Comparison of ENCODE assay signal across 13 cellular contexts in the genomic region with DNA sequence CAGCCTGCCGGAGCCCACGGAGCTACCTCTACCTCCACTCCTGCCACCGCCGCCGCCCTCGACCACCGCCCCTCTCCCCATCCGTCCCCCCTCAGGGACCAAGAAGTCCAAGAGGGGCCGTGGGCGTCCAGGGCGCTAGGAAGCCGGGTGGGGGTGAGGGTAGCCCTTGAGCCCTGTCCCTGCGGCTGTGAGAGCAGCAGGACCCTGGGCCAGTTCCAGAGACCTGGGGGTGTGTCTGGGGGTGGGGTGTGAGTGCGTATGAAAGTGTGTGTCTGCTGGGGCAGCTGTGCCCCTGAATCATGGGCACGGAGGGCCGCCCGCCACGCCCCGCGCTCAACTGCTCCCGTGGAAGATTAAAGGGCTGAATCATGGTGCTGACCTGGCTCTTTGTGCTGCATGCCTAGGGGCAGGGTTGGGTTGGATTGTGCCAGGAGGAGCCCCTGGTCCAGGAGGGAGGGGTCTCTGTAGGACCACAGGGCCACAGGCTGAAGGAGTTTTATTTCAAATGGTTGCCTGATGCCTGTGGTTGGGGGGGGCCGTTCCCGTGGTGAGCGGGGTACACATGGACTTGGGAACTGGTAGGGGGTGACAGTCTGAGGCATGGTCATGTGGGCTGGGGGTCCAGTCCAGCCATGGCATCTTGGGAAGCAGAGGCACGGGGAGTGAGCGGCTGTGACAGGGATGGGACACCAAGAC. TPM values are rescaled to one million over a fixed set of nuclear protein-coding genes. Genes with fewer than 3 reads are reported as not detected.
DNase-seq lines count a peak whose midpoint lies in the region; ATAC-seq, FAIRE-seq and TF ChIP-seq lines count a peak whose summit lies in the region.
"Had no signal": no experiment of that assay in that cellular context is flagged by ENCODE, and none has a peak within 500 bp of the region (broad histone marks: within the 10 kb centered on the region; RNA-seq: fewer than 3 reads in every experiment).

No MANE protein-coding gene starts in this region.

- POLR2A ChIA-PET in K562 (lab: Yijun Ruan, JAX), result interaction anchor here (1.1 kb wide), 1 partner anchor 15 kb away, joined by 3 read pairs; no protein-coding TSS in a partner anchor

- ATAC-seq in K562 (no peak), GM19351 (IDR thresholded peaks at IDR 0.05; ENCODE audit: unreplicated experiment) (no peak), GM21528 (IDR thresholded peaks at IDR 0.05; ENCODE audit: low FRiP score, unreplicated experiment) (no peak), HG02973 (IDR thresholded peaks at IDR 0.05; ENCODE audit: unreplicated experiment) (no peak)
- ATAC-seq in stimulated activated naive B cell treated with anti-CD40 and anti-IgM and Interleukin-4, amounts not matched to agents 10 μg/mL and 1 μg/mL and 100 μg/mL, for 72 hours (replicated peaks), result no peak
- ATAC-seq: foreskin keratinocyte, left lung had no signal

- H3K4me3 ChIP-seq in OCI-LY3 (ENCODE audit: low read length) (peak overlapping the region; percentile 83), K562 (no peak overlapping the region)

- H3K79me2 ChIP-seq in OCI-LY3 (ENCODE audit: low read length) (peaks cover 48% of the 10 kb centered on the region), K562 (ENCODE audit: control insufficient read depth, insufficient read depth, low read length) (peaks cover 6% of the 10 kb centered on the region; the same call in 1 of the 3 replicates)

- H3K4me1 ChIP-seq in OCI-LY3 (ENCODE audit: low read length) (peaks cover 58% of the 10 kb centered on the region), K562 (replicated peaks in 1 of 2; ENCODE audit: control insufficient read depth in 2 of 2, insufficient read depth in 2 of 2, low read length in 2 of 2) (peaks cover 16 to 73% of the 10 kb centered on the region in 2 experiments)
- H3K4me1 ChIP-seq: foreskin keratinocyte had no signal

- peak overlapping the region; percentile 90 for H3K4me3 Mint-ChIP-seq in activated naive CD4-positive, alpha-beta T cell treated with anti-CD3 and anti-CD28 coated beads for 36 hours
- H3K4me3 Mint-ChIP-seq in stimulated activated naive B cell treated with anti-CD40 and anti-IgM and Interleukin-4, amounts not matched to agents 10 μg/mL and 1 μg/mL and 100 μg/mL, for 72 hours, result peak overlapping the region; percentile 95 to 99

- no TSS peak for BruUV-seq in K562 (replicated peaks; lab: Mats Ljungman, UMichigan)

- H3K27me3 ChIP-seq in OCI-LY3 (ENCODE audit: low read depth, low read length), result no peaks in the 10 kb centered on the region
- no peaks in the 10 kb centered on the region for H3K27me3 ChIP-seq in K562 (ENCODE audit: control insufficient read depth in 2 of 2, insufficient read depth in 2 of 2, low read length in 2 of 2)
- H3K27me3 ChIP-seq: foreskin keratinocyte, left lung had no signal

- in situ Hi-C loops in K562 (cut with MboI), result no loop called here

- H3K36me3 ChIP-seq in OCI-LY3 (replicated peaks; ENCODE audit: low read depth, low read length) (peaks cover 41% of the 10 kb centered on the region), K562 (ENCODE audit: control insufficient read depth, insufficient read depth, low read length) (peaks cover 88% of the 10 kb centered on the region; the same call in 2 of the 3 replicates)

- intact Hi-C loops in activated naive CD4-positive, alpha-beta T cell treated with anti-CD3 and anti-CD28 coated beads for 36 hours (cut with micrococcal nuclease), result no loop called here
- intact Hi-C loops in K562 (cut with micrococcal nuclease), result no loop called here

- no peak for DNase-seq in activated naive CD4-positive, alpha-beta T cell treated with anti-CD3 and anti-CD28 coated beads for 36 hours
- no peak for DNase-seq in activated naive CD4-positive, alpha-beta T cell treated with Interleukin-2 at 50 U/mL for 16 hours
- DNase-seq in K562 (ENCODE audit: extremely low read depth in 1 of 4, low spot score in 3 of 4), result no peak
- no peak for DNase-seq in stimulated activated naive B cell treated with anti-CD40 and anti-IgM and Interleukin-4, amounts not matched to agents 10 μg/mL and 1 μg/mL and 100 μg/mL, for 72 hours
- DNase-seq: activated CD4-positive, alpha-beta T cell treated with anti-CD3 and anti-CD28 coated beads for 1 hour; caudate nucleus; foreskin keratinocyte had no signal

- H3K4me1 Mint-ChIP-seq in activated naive CD4-positive, alpha-beta T cell treated with anti-CD3 and anti-CD28 coated beads for 36 hours (ENCODE audit: low read depth), result peaks cover 57% of the 10 kb centered on the region
- H3K4me1 Mint-ChIP-seq in stimulated activated naive B cell treated with anti-CD40 and anti-IgM and Interleukin-4, amounts not matched to agents 10 μg/mL and 1 μg/mL and 100 μg/mL, for 72 hours, result peaks cover 59 to 85% of the 10 kb centered on the region in 2 donors

- TF ChIP-seq CTCF in OCI-LY3 (IDR thresholded peaks at IDR 0.05; ENCODE audit: low read depth, low read length) (no peak), K562 (IDR thresholded peaks at IDR 0.05 in 2 of 3, conservative IDR thresholded peaks at IDR 0.05 in 1 of 3; ENCODE audit: insufficient read depth in 2 of 3, low read depth in 1 of 3, low read length in 3 of 3) (no peak)

- H3K27ac ChIP-seq in OCI-LY3 (ENCODE audit: low read length) (peak overlapping the region; percentile 96), K562 (ENCODE audit: extremely low read depth, low read depth, low read length) (peak overlapping the region; percentile 86)
- H3K27ac ChIP-seq: foreskin keratinocyte, left lung had no signal

- no peak for FAIRE-seq in K562 (lab: Jason Lieb, UNC)

- H3K4me2 ChIP-seq in OCI-LY3 (ENCODE audit: low read length), result peak overlapping the region; percentile 99
- no peak overlapping the region for H3K4me2 ChIP-seq in K562 (ENCODE audit: insufficient read depth, low read length)

- WGBS in K562 (ENCODE audit: insufficient coverage, low coverage, missing lambda C conversion rate), result 95% methylated on average over 15 of the region's 26 CpGs

- H3K36me3 Mint-ChIP-seq in activated naive CD4-positive, alpha-beta T cell treated with anti-CD3 and anti-CD28 coated beads for 36 hours (ENCODE audit: low read depth), result peaks cover 50% of the 10 kb centered on the region
- peaks cover 61 to 78% of the 10 kb centered on the region in 2 donors for H3K36me3 Mint-ChIP-seq in stimulated activated naive B cell treated with anti-CD40 and anti-IgM and Interleukin-4, amounts not matched to agents 10 μg/mL and 1 μg/mL and 100 μg/mL, for 72 hours

- TF ChIP-seq POLR2A in K562 (conservative IDR thresholded peaks at IDR 0.05), result 0 out of 2 replicates have a peak, but pooled peaks have one; percentile 11

- H3K9ac ChIP-seq in OCI-LY3 (ENCODE audit: low read length) (peak overlapping the region; percentile 99), K562 (ENCODE audit: insufficient read depth in 1 of 2, low read depth in 2 of 2, low read length in 2 of 2) (peak overlapping the region in 1 of 2 experiments; percentile 87; a peak in 2 of 4 replicates)

- CTCF ChIA-PET in activated naive CD4-positive, alpha-beta T cell treated with anti-CD3 and anti-CD28 coated beads for 36 hours (lab: Charles Lee), result no interaction called here
- CTCF ChIA-PET in K562 (lab: Yijun Ruan, JAX; ENCODE audit: low intra/inter-chr PET ratio), result no interaction called here

- no peaks in the 10 kb centered on the region for H3K9me3 Mint-ChIP-seq in activated naive CD4-positive, alpha-beta T cell treated with anti-CD3 and anti-CD28 coated beads for 36 hours
- H3K9me3 Mint-ChIP-seq in stimulated activated naive B cell treated with anti-CD40 and anti-IgM and Interleukin-4, amounts not matched to agents 10 μg/mL and 1 μg/mL and 100 μg/mL, for 72 hours, result no peaks in the 10 kb centered on the region

- no peak for TF ChIP-seq EP300 in K562 (IDR thresholded peaks at IDR 0.05; ENCODE audit: low read length)

- TF ChIP-seq RAD21 in K562 (CRISPR knock-in tag; conservative IDR thresholded peaks at IDR 0.05 in 1 of 2, IDR thresholded peaks at IDR 0.05 in 1 of 2), result no peak

- H2AFZ ChIP-seq in OCI-LY3 (ENCODE audit: low read depth, low read length) (no peak overlapping the region), K562 (ENCODE audit: low read depth, low read length) (no peak overlapping the region)

- no peaks in the 10 kb centered on the region for H3K27me3 Mint-ChIP-seq in activated naive CD4-positive, alpha-beta T cell treated with anti-CD3 and anti-CD28 coated beads for 36 hours (ENCODE audit: low read depth)
- no peaks in the 10 kb centered on the region for H3K27me3 Mint-ChIP-seq in stimulated activated naive B cell treated with anti-CD40 and anti-IgM and Interleukin-4, amounts not matched to agents 10 μg/mL and 1 μg/mL and 100 μg/mL, for 72 hours

- peaks cover 4% of the 10 kb centered on the region for H3K9me1 ChIP-seq in K562 (ENCODE audit: control insufficient read depth, insufficient read depth, low read length)

- peak overlapping the region; percentile 93 for H3K27ac Mint-ChIP-seq in activated naive CD4-positive, alpha-beta T cell treated with anti-CD3 and anti-CD28 coated beads for 36 hours
- H3K27ac Mint-ChIP-seq in stimulated activated naive B cell treated with anti-CD40 and anti-IgM and Interleukin-4, amounts not matched to agents 10 μg/mL and 1 μg/mL and 100 μg/mL, for 72 hours, result peak overlapping the region; percentile 97

- H3K9me3 ChIP-seq in OCI-LY3 (ENCODE audit: insufficient read depth, low read length) (no peaks in the 10 kb centered on the region), K562 (replicated peaks; ENCODE audit: control insufficient read depth, insufficient read depth, low read depth, low read length) (no peaks in the 10 kb centered on the region)
- H3K9me3 ChIP-seq: left lung had no signal

- H4K20me1 ChIP-seq in OCI-LY3 (ENCODE audit: insufficient read depth, low read length), result no peaks in the 10 kb centered on the region
- H4K20me1 ChIP-seq in K562 (replicated peaks; ENCODE audit: control insufficient read depth, insufficient read depth, low read length), result no peaks in the 10 kb centered on the region

RNA-seq across cellular contexts. Expression of gene PTPRCAP, which starts 2.3 kb away (rescaled TPM):
- total RNA-seq in activated naive CD4-positive, alpha-beta T cell treated with anti-CD3 and anti-CD28 coated beads for 36 hours, result 10 to 100 TPM; 56.8 to 62.4 TPM
- total RNA-seq in K562 (2011; cell fraction: chromatin; rRNA removed; ENCODE audit: low replicate concordance), result 2.2 and 10.5 TPM in 2 replicates
- total RNA-seq in K562 (2011; cell fraction: nucleolus; rRNA removed), result 8.8 and 10.2 TPM in 2 replicates
- 1.9 and 2.4 TPM in 2 replicates for total RNA-seq in K562 (2011; cell fraction: nucleoplasm; rRNA removed)
- 0.45 and 1.9 TPM in 2 replicates for total RNA-seq in K562 (2014; rRNA removed)
- total RNA-seq in K562 (2014; rRNA removed; fragmentation: Illumina TruSeq; extraction: Trizol), result not detected in 2 replicates
- 0.22 and 0.49 TPM in 2 replicates for total RNA-seq in K562 (2015; rRNA removed; fragmentation: Illumina TruSeq; extraction: Trizol)
- total RNA-seq in K562 (2021), result 1.1 and 1.5 TPM in 2 replicates
- polyA plus RNA-seq in K562 (2011; rRNA removed), result 0.51 and 0.64 TPM in 2 replicates
- polyA plus RNA-seq in K562 (2011; cell fraction: cytosol; rRNA removed), result 0.41 and 2.2 TPM in 2 replicates
- polyA plus RNA-seq in K562 (2011; cell fraction: nucleus; rRNA removed), result 10.9 and 26.0 TPM in 2 replicates
- polyA plus RNA-seq in K562 (2012), result 1.5 and 3.4 TPM in 2 replicates
- not detected in 2 replicates for polyA plus RNA-seq in K562 (2014; fragmentation: Illumina TruSeq; extraction: Trizol)
- not detected for polyA plus RNA-seq in K562 (2014; fragmentation: Nextera tagmentation; extraction: Ambion mirVana)
- 0.85 and 2.0 TPM in 2 replicates for polyA plus RNA-seq in K562 (2014; rRNA removed)
- polyA minus RNA-seq in K562 (2011; rRNA and poly(A)+ RNA removed), result 0.18 and 0.21 TPM in 2 replicates
- not detected in 2 replicates for polyA minus RNA-seq in K562 (2011; cell fraction: cytosol; rRNA and poly(A)+ RNA removed)
- 1.4 and 3.2 TPM in 2 replicates for polyA minus RNA-seq in K562 (2011; cell fraction: nucleus; rRNA and poly(A)+ RNA removed)

RNA-seq across cellular contexts. Expression of gene RPS6KB2, which starts 6.9 kb away (rescaled TPM):
- total RNA-seq in activated naive CD4-positive, alpha-beta T cell treated with anti-CD3 and anti-CD28 coated beads for 36 hours, result 10 to 100 TPM; 50.7 to 51.2 TPM
- total RNA-seq in K562 (2011; cell fraction: chromatin; rRNA removed; ENCODE audit: low replicate concordance), result 106 and 334 TPM in 2 replicates
- total RNA-seq in K562 (2011; cell fraction: nucleolus; rRNA removed), result 232 and 293 TPM in 2 replicates
- total RNA-seq in K562 (2011; cell fraction: nucleoplasm; rRNA removed), result 151 and 161 TPM in 2 replicates
- 115 and 132 TPM in 2 replicates for total RNA-seq in K562 (2014; rRNA removed)
- total RNA-seq in K562 (2014; rRNA removed; fragmentation: Illumina TruSeq; extraction: Trizol), result 23.8 and 33.6 TPM in 2 replicates
- 73.0 and 74.5 TPM in 2 replicates for total RNA-seq in K562 (2015; rRNA removed; fragmentation: Illumina TruSeq; extraction: Trizol)
- 98.8 and 101 TPM in 2 replicates for total RNA-seq in K562 (2021)
- 75.5 and 82.6 TPM in 2 replicates for polyA plus RNA-seq in K562 (2011; rRNA removed)
- 85.9 and 172 TPM in 2 replicates for polyA plus RNA-seq in K562 (2011; cell fraction: cytosol; rRNA removed)
- polyA plus RNA-seq in K562 (2011; cell fraction: nucleus; rRNA removed), result 259 and 345 TPM in 2 replicates
- 64.6 and 80.7 TPM in 2 replicates for polyA plus RNA-seq in K562 (2012)
- 84.2 and 101 TPM in 2 replicates for polyA plus RNA-seq in K562 (2014; fragmentation: Illumina TruSeq; extraction: Trizol)
- polyA plus RNA-seq in K562 (2014; fragmentation: Nextera tagmentation; extraction: Ambion mirVana), result 1 to 10 TPM in 1 of 2 experiments, under 1 TPM in 1; 0.42 to 3.1 TPM
- polyA plus RNA-seq in K562 (2014; rRNA removed), result 122 and 132 TPM in 2 replicates
- polyA minus RNA-seq in K562 (2011; rRNA and poly(A)+ RNA removed), result 44.1 and 67.9 TPM in 2 replicates
- polyA minus RNA-seq in K562 (2011; cell fraction: cytosol; rRNA and poly(A)+ RNA removed), result 44.3 and 51.4 TPM in 2 replicates
- polyA minus RNA-seq in K562 (2011; cell fraction: nucleus; rRNA and poly(A)+ RNA removed), result 68.7 and 72.5 TPM in 2 replicates

RNA-seq across cellular contexts. Expression of gene CORO1B, which starts 8.1 kb away (rescaled TPM):
- total RNA-seq in activated naive CD4-positive, alpha-beta T cell treated with anti-CD3 and anti-CD28 coated beads for 36 hours, result 100 to 1,000 TPM; 298 to 305 TPM
- 31.2 and 107 TPM in 2 replicates for total RNA-seq in K562 (2011; cell fraction: chromatin; rRNA removed; ENCODE audit: low replicate concordance)
- 111 and 119 TPM in 2 replicates for total RNA-seq in K562 (2011; cell fraction: nucleolus; rRNA removed)
- 33.6 and 41.0 TPM in 2 replicates for total RNA-seq in K562 (2011; cell fraction: nucleoplasm; rRNA removed)
- total RNA-seq in K562 (2014; rRNA removed) (120 and 167 TPM in 2 replicates), K562 (2014; rRNA removed; fragmentation: Illumina TruSeq; extraction: Trizol) (5.2 and 14.6 TPM in 2 replicates), K562 (2015; rRNA removed; fragmentation: Illumina TruSeq; extraction: Trizol) (73.6 and 73.9 TPM in 2 replicates), K562 (2021) (98.1 and 107 TPM in 2 replicates)
- polyA plus RNA-seq in K562 (2011; rRNA removed) (45.1 and 84.3 TPM in 2 replicates), K562 (2014; fragmentation: Illumina TruSeq; extraction: Trizol) (66.3 and 93.6 TPM in 2 replicates), K562 (2014; fragmentation: Nextera tagmentation; extraction: Ambion mirVana) (1 to 10 TPM in 1 of 2 experiments, under 1 TPM in 1; 0.23 to 1.0 TPM), K562 (2014; rRNA removed) (87.8 and 98.1 TPM in 2 replicates)
- 89.0 and 162 TPM in 2 replicates for polyA plus RNA-seq in K562 (2011; cell fraction: cytosol; rRNA removed)
- polyA plus RNA-seq in K562 (2011; cell fraction: nucleus; rRNA removed), result 134 and 224 TPM in 2 replicates
- polyA plus RNA-seq in K562 (2012), result 82.1 and 171 TPM in 2 replicates
- polyA minus RNA-seq in K562 (2011; rRNA and poly(A)+ RNA removed), result 26.3 and 36.5 TPM in 2 replicates
- 64.5 and 70.8 TPM in 2 replicates for polyA minus RNA-seq in K562 (2011; cell fraction: cytosol; rRNA and poly(A)+ RNA removed)
- polyA minus RNA-seq in K562 (2011; cell fraction: nucleus; rRNA and poly(A)+ RNA removed), result 51.2 and 64.8 TPM in 2 replicates

RNA-seq across cellular contexts. Expression of gene GPR152, which starts 17.4 kb away (rescaled TPM):
- not detected for total RNA-seq in activated naive CD4-positive, alpha-beta T cell treated with anti-CD3 and anti-CD28 coated beads for 36 hours
- total RNA-seq in K562 (2011; cell fraction: chromatin; rRNA removed; ENCODE audit: low replicate concordance), result not detected in 2 replicates
- not detected in 2 replicates for total RNA-seq in K562 (2011; cell fraction: nucleolus; rRNA removed)
- not detected in 2 replicates for total RNA-seq in K562 (2011; cell fraction: nucleoplasm; rRNA removed)
- total RNA-seq in K562 (2014; rRNA removed) (not detected in 2 replicates), K562 (2014; rRNA removed; fragmentation: Illumina TruSeq; extraction: Trizol) (not detected in 2 replicates), K562 (2015; rRNA removed; fragmentation: Illumina TruSeq; extraction: Trizol) (not detected in 2 replicates), K562 (2021) (not detected in 2 replicates)
- polyA plus RNA-seq in K562 (2011; rRNA removed) (not detected in 2 replicates), K562 (2014; fragmentation: Illumina TruSeq; extraction: Trizol) (not detected in 2 replicates), K562 (2014; fragmentation: Nextera tagmentation; extraction: Ambion mirVana) (not detected), K562 (2014; rRNA removed) (not detected in 2 replicates)
- polyA plus RNA-seq in K562 (2011; cell fraction: cytosol; rRNA removed), result not detected in 2 replicates
- polyA plus RNA-seq in K562 (2011; cell fraction: nucleus; rRNA removed), result not detected in 2 replicates
- polyA plus RNA-seq in K562 (2012), result not detected in 2 replicates
- polyA minus RNA-seq in K562 (2011; rRNA and poly(A)+ RNA removed), result not detected in 2 replicates
- not detected in 2 replicates for polyA minus RNA-seq in K562 (2011; cell fraction: cytosol; rRNA and poly(A)+ RNA removed)
- polyA minus RNA-seq in K562 (2011; cell fraction: nucleus; rRNA and poly(A)+ RNA removed), result not detected in 2 replicates
- total RNA-seq: foreskin keratinocyte, left lung, renal cortical epithelial cell had no signal
- polyA plus RNA-seq: foreskin keratinocyte had no signal

RNA-seq across cellular contexts. Expression of gene CARNS1, which starts 19.7 kb away (rescaled TPM):
- 1 to 10 TPM in 1 of 2 experiments, under 1 TPM in 1; 0.91 to 2.0 TPM for total RNA-seq in activated naive CD4-positive, alpha-beta T cell treated with anti-CD3 and anti-CD28 coated beads for 36 hours
- total RNA-seq in K562 (2011; cell fraction: chromatin; rRNA removed; ENCODE audit: low replicate concordance), result 0.49 TPM in 1 of 2 replicates, not detected in the other
- 0.13 and 0.17 TPM in 2 replicates for total RNA-seq in K562 (2011; cell fraction: nucleolus; rRNA removed)
- 0.15 TPM in 2 replicates for total RNA-seq in K562 (2011; cell fraction: nucleoplasm; rRNA removed)
- total RNA-seq in K562 (2014; rRNA removed) (0.12 and 0.18 TPM in 2 replicates), K562 (2014; rRNA removed; fragmentation: Illumina TruSeq; extraction: Trizol) (not detected in 2 replicates), K562 (2015; rRNA removed; fragmentation: Illumina TruSeq; extraction: Trizol) (0.04 TPM in 1 of 2 replicates, not detected in the other), K562 (2021) (0.07 and 0.13 TPM in 2 replicates)
- polyA plus RNA-seq in K562 (2011; rRNA removed) (0.04 and 0.06 TPM in 2 replicates), K562 (2014; fragmentation: Illumina TruSeq; extraction: Trizol) (0.06 and 0.07 TPM in 2 replicates), K562 (2014; fragmentation: Nextera tagmentation; extraction: Ambion mirVana) (under 1 TPM in 1 of 2 experiments, not detected in 1; 0.01 TPM), K562 (2014; rRNA removed) (0.03 and 0.07 TPM in 2 replicates)
- polyA plus RNA-seq in K562 (2011; cell fraction: cytosol; rRNA removed), result 0.03 and 0.15 TPM in 2 replicates
- 0.11 and 0.37 TPM in 2 replicates for polyA plus RNA-seq in K562 (2011; cell fraction: nucleus; rRNA removed)
- 0.17 and 0.24 TPM in 2 replicates for polyA plus RNA-seq in K562 (2012)
- 0.04 TPM in 1 of 2 replicates, not detected in the other for polyA minus RNA-seq in K562 (2011; rRNA and poly(A)+ RNA removed)
- polyA minus RNA-seq in K562 (2011; cell fraction: cytosol; rRNA and poly(A)+ RNA removed), result not detected in 2 replicates
- not detected in 2 replicates for polyA minus RNA-seq in K562 (2011; cell fraction: nucleus; rRNA and poly(A)+ RNA removed)
- total RNA-seq: foreskin keratinocyte had no signal
- polyA plus RNA-seq: foreskin keratinocyte had no signal

Comparison
In these comparisons a context has a peak if more than half of its experiments do, and no peak if none do; other contexts are left out.
1. RNA of gene PTPRCAP, which starts 2.3 kb away (total RNA-seq): 56.8 to 62.4 TPM in activated naive CD4-positive, alpha-beta T cell treated with anti-CD3 and anti-CD28 coated beads for 36 hours; 0.22 to 10.5 TPM in K562; every median in the first group is over 4 times any median in the second.